Comparison of ENCODE assay signal across 8 cellular contexts in genomic region chr14:54566410-54567223, GRCh38. TPM values are rescaled to one million over a fixed set of nuclear protein-coding genes. Genes with fewer than 3 reads are reported as not detected.
DNase-seq lines count a peak whose midpoint lies in the region; ATAC-seq, FAIRE-seq and TF ChIP-seq lines count a peak whose summit lies in the region.

A gene with protein sequence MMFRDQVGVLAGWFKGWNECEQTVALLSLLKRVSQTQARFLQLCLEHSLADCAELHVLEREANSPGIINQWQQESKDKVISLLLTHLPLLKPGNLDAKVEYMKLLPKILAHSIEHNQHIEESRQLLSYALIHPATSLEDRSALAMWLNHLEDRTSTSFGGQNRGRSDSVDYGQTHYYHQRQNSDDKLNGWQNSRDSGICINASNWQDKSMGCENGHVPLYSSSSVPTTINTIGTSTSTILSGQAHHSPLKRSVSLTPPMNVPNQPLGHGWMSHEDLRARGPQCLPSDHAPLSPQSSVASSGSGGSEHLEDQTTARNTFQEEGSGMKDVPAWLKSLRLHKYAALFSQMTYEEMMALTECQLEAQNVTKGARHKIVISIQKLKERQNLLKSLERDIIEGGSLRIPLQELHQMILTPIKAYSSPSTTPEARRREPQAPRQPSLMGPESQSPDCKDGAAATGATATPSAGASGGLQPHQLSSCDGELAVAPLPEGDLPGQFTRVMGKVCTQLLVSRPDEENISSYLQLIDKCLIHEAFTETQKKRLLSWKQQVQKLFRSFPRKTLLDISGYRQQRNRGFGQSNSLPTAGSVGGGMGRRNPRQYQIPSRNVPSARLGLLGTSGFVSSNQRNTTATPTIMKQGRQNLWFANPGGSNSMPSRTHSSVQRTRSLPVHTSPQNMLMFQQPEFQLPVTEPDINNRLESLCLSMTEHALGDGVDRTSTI (plus strand): TSS chr14:54567128. CDS start chr14:54567917, 789 bp downstream.

- H3K27ac ChIP-seq in KMS-11 (peak within 1 kb of the TSS; percentile 28; the same call in 1 of the 2 replicates), SU-DHL-6 (ENCODE audit: low read depth, low read length) (no peak within 1 kb of the TSS), adrenal gland (peak within 1 kb of the TSS; percentile 96 to 99 (median 98)), cardiac muscle cell (peak within 1 kb of the TSS; percentile 95), pancreas (peak within 1 kb of the TSS; percentile 98 to 99 (median 98))

- H3K36me3 ChIP-seq in KMS-11 (ENCODE audit: insufficient read depth) (no peaks in the 10 kb centered on the region), SU-DHL-6 (ENCODE audit: low read length) (no peaks in the 10 kb centered on the region), adrenal gland (replicated peaks in 1 of 2) (no peaks in the 10 kb centered on the region), cardiac muscle cell (peaks cover 3% of the 10 kb centered on the region), pancreas (no peaks in the 10 kb centered on the region)

- peak; percentile 67 to 70 for TF ChIP-seq POLR2A in adrenal gland (IDR thresholded peaks at IDR 0.05)

- H3K9me3 ChIP-seq in SU-DHL-6 (ENCODE audit: insufficient read depth, low read length) (no peaks in the 10 kb centered on the region), adrenal gland (replicated peaks in 1 of 3) (no peaks in the 10 kb centered on the region), cardiac muscle cell (ENCODE audit: low read depth) (no peaks in the 10 kb centered on the region), pancreas (no peaks in the 10 kb centered on the region)

- H2AFZ ChIP-seq in KMS-11 (ENCODE audit: low read depth) (peak within 1 kb of the TSS; percentile 88), SU-DHL-6 (ENCODE audit: low read depth, low read length, severe bottlenecking) (peak within 1 kb of the TSS; percentile 93)

- H3K4me1 ChIP-seq in KMS-11 (ENCODE audit: low read depth, poor library complexity, severe bottlenecking) (peaks cover 4% of the 10 kb centered on the region), adrenal gland (replicated peaks in 1 of 2) (peaks cover 0 to 23% of the 10 kb centered on the region in 2 donors), cardiac muscle cell (ENCODE audit: low read depth) (peaks cover 40% of the 10 kb centered on the region), pancreas (peaks cover 0 to 5% (median 4%) of the 10 kb centered on the region in 3 donors)

- ATAC-seq in GM21723 (IDR thresholded peaks at IDR 0.05; ENCODE audit: unreplicated experiment) (peak; percentile 43), pancreas (peak; percentile 8 to 31 (median 28))

- H3F3A ChIP-seq in SU-DHL-6 (ENCODE audit: insufficient read depth) = peaks cover 9% of the 10 kb centered on the region

- H3K9ac ChIP-seq in KMS-11 (peak within 1 kb of the TSS; percentile 60; the same call in 1 of the 2 replicates), SU-DHL-6 (ENCODE audit: low read length) (peak within 1 kb of the TSS; percentile 65)

- DNase-seq in EL (peak; percentile 87), adrenal gland (peak; percentile 74 to 90 (median 81)), cardiac muscle cell (ENCODE audit: low read depth in 1 of 2, low spot score in 1 of 2) (peak; percentile 78 to 93), pancreas (peak; percentile 59 to 89 (median 74)), OCI-M2 (lab: John Stamatoyannopoulos, UW; ENCODE audit: unreplicated experiment) (no peak)

- intact Hi-C loops in adrenal gland (cut with DNase I) = loop anchor here (5.0 to 10.0 kb wide), 2 partner anchors 126 to 238 kb away; no protein-coding TSS in a partner anchor
- intact Hi-C loops in pancreas (cut with DNase I) = loop anchor here in 1 of 3 donors (5.0 kb wide), 1 partner anchor 126 kb away; no protein-coding TSS in a partner anchor

- 0 to 1% (median 0%) methylated on average over 3 to 91 of the region's 91 CpGs for WGBS in adrenal gland, 4 donors
- WGBS in pancreas, 2 donors = 0 to 1% methylated on average over 62 to 91 of the region's 91 CpGs

- H3K4me2 ChIP-seq in KMS-11 (peak within 1 kb of the TSS; percentile 79), SU-DHL-6 (ENCODE audit: low read depth, low read length, poor library complexity, severe bottlenecking) (peak within 1 kb of the TSS; percentile 95)

- TF ChIP-seq CTCF in KMS-11 (conservative IDR thresholded peaks at IDR 0.05; ENCODE audit: low read depth, low read length) = no peak
- TF ChIP-seq CTCF in SU-DHL-6 (IDR thresholded peaks at IDR 0.05; ENCODE audit: insufficient read depth, low read length, poor library complexity, severe bottlenecking) = no peak
- TF ChIP-seq CTCF in adrenal gland (IDR thresholded peaks at IDR 0.05) = peak in 5 of 6 experiments; percentile 25 to 40 (median 38)
- peak; percentile 35 for TF ChIP-seq CTCF in cardiac muscle cell (IDR thresholded peaks at IDR 0.05; ENCODE audit: low read depth, low read length)
- TF ChIP-seq CTCF in pancreas (IDR thresholded peaks at IDR 0.05) = no peak

- FAIRE-seq in pancreas (lab: Jason Lieb, UNC) = no peak

- no peaks in the 10 kb centered on the region for H3K9me2 ChIP-seq in SU-DHL-6 (replicated peaks; ENCODE audit: insufficient read depth, low read length)

- no peaks in the 10 kb centered on the region for H3K27me3 ChIP-seq in KMS-11 (ENCODE audit: insufficient read depth, low read depth)
- no peaks in the 10 kb centered on the region for H3K27me3 ChIP-seq in SU-DHL-6 (ENCODE audit: low read length)
- H3K27me3 ChIP-seq in adrenal gland = no peaks in the 10 kb centered on the region
- no peaks in the 10 kb centered on the region for H3K27me3 ChIP-seq in cardiac muscle cell
- no peaks in the 10 kb centered on the region for H3K27me3 ChIP-seq in pancreas

- H3K79me2 ChIP-seq in KMS-11 (ENCODE audit: insufficient read depth, low read depth) (no peaks in the 10 kb centered on the region), SU-DHL-6 (ENCODE audit: insufficient read depth, low read length) (no peaks in the 10 kb centered on the region)

- H3K4me3 ChIP-seq in KMS-11 (IDR thresholded peaks at IDR 0.05; ENCODE audit: insufficient read depth, low read depth, low read length) = no peak within 1 kb of the TSS
- H3K4me3 ChIP-seq in SU-DHL-6 (ENCODE audit: insufficient read depth, low read length, poor library complexity, severe bottlenecking) = peak within 1 kb of the TSS; percentile 75
- peak within 1 kb of the TSS; percentile 27 to 67 (median 58) for H3K4me3 ChIP-seq in adrenal gland
- H3K4me3 ChIP-seq in cardiac muscle cell = peak within 1 kb of the TSS; percentile 95
- H3K4me3 ChIP-seq in pancreas = peak within 1 kb of the TSS; percentile 65 to 73 (median 66)

- H4K20me1 ChIP-seq in KMS-11 (ENCODE audit: insufficient read depth) = no peaks in the 10 kb centered on the region
- H4K20me1 ChIP-seq in SU-DHL-6 (ENCODE audit: low read depth, low read length) = 0 out of 2 replicates have a peak, but pooled peaks cover 4% of the 10 kb centered on the region

RNA-seq across cellular contexts. Expression of the gene that starts here (rescaled TPM):
- total RNA-seq in adrenal gland = 10 to 100 TPM in 5 of 8 donors, 1 to 10 TPM in 3; 8.2 to 13.2 (median 10.7) TPM
- 1 to 10 TPM; 2.2 to 7.0 (median 3.0) TPM for polyA plus RNA-seq in adrenal gland
- 26.6 and 60.4 TPM in 2 replicates for total RNA-seq in cardiac muscle cell
- 14.4 and 28.6 TPM in 2 replicates for polyA plus RNA-seq in cardiac muscle cell
- total RNA-seq in pancreas = 10 to 100 TPM in 2 of 6 donors, 1 to 10 TPM in 4; 5.1 to 12.2 (median 9.6) TPM
- polyA plus RNA-seq in pancreas = 1 to 10 TPM; 2.9 to 4.9 TPM

Comparison
In these comparisons a context has a peak if more than half of its experiments do, and no peak if none do; other contexts are left out.
1. CTCF ChIP-seq: peak in adrenal gland (5 of 6) and cardiac muscle cell (single experiment); none in KMS-11 (single experiment), SU-DHL-6 (single experiment) and pancreas (0 of 4).